ENCODE assay signal across 1 cellular context in the genomic region with DNA sequence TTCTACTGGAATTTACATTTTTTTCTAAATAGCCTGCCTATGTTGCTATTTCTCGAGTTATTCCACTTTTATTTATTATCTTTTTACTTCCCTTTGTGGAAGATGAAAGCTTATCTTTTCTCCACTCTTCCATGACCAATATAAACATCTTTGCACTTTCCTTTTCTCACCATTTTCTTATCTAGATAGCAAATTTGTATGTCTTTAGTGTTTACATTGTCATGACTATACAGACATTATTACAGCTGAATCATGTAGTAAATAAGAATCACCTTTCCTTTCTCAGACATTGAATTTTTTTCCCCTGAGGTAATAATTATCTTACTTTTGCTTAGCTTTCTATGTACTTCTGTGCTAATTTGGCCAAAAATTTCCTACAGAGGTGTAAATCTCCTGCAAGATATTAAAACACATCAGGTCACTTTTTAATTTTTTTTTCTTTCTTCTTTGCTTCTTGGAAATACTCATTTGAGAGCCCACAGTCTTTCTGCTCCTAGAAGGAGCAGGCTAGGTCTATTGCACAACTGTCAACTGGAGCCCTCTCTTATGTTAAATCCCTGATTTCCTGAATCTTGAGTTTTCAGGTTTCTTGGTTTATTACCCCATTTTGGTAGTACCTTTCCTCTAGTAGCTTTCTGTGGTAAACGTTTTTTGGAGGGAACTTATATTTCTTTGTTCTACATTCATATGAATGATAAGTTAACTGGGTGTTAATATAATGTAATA.
TF ChIP-seq lines count a peak whose summit lies in the region.

No MANE protein-coding gene starts in this region.

TF ChIP-seq in SK-N-SH, 30 proteins besides CTCF, POLR2A, EP300 and RAD21 (continued from another document):
- TF ChIP-seq NRF1 (IDR thresholded peaks at IDR 0.05; ENCODE audit: low read depth, low read length) (no peak), RXRA (IDR thresholded peaks at IDR 0.05; ENCODE audit: borderline replicate concordance, low read depth) (no peak), GABPA (IDR thresholded peaks at IDR 0.05; ENCODE audit: low read depth) (no peak), FOSL2 (IDR thresholded peaks at IDR 0.05; ENCODE audit: borderline replicate concordance, low read depth) (no peak), MAX (IDR thresholded peaks at IDR 0.05; ENCODE audit: low read depth) (no peak), SMC3 (IDR thresholded peaks at IDR 0.05; ENCODE audit: low read depth, low read length) (no peak)
TF ChIP-seq in SK-N-SH: peak in this region for 0.
